ENCODE assay signal across 1 cellular context in the genomic region with DNA sequence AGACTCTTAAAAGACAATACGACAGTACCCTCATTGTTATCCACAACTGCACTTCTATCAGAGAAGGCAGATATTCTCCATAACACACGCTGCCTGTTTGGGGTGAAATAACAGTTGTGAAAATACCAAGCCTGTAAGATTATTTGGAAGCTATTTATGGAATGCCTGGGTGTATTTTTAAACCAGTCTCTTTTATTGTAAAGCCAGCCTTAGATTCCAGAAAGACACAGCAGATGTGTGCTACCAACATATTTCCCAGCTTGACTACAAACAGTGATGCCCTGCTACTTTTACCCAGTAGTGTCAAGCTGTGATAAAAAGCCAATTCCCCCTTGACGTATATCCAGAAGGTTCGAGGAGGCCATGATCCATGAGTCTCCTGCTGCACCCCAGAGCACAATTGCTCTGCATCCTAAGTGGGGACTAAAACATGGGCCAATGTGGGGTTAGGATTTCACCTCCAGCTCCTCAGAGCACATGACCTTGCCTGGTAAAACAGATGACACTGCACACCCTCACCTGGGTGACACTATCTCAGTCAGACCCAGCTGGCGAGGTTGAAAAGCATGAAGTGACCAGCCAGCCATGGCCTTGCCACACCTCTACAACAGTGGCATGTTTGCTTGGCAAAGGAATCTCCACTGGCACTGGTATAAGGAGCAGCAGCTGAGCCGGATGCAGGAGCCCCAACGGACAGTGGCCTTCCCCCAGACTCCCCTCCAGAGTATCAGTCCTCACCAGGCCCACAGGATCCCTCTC.
TF ChIP-seq lines count a peak whose summit lies in the region.

No MANE protein-coding gene starts in this region.

TF ChIP-seq in HCT116, 20 proteins besides CTCF, POLR2A, EP300 and RAD21:
- no peak for TF ChIP-seq ZBTB33 (IDR thresholded peaks at IDR 0.05; ENCODE audit: extremely low read depth, insufficient replicate concordance, low read length)
- TF ChIP-seq, protein P1, sequence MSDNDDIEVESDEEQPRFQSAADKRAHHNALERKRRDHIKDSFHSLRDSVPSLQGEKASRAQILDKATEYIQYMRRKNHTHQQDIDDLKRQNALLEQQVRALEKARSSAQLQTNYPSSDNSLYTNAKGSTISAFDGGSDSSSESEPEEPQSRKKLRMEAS (IDR thresholded peaks at IDR 0.05), result no peak
- no peak for TF ChIP-seq EGR1 (IDR thresholded peaks at IDR 0.05; ENCODE audit: low read depth)
- no peak for TF ChIP-seq SP1 (IDR thresholded peaks at IDR 0.05; ENCODE audit: low read depth)
- TF ChIP-seq ZNF274 (IDR thresholded peaks at IDR 0.05; ENCODE audit: low read depth, low read length), result no peak
- no peak for TF ChIP-seq SIN3A (IDR thresholded peaks at IDR 0.05; ENCODE audit: low read depth)
- TF ChIP-seq, protein P2, sequence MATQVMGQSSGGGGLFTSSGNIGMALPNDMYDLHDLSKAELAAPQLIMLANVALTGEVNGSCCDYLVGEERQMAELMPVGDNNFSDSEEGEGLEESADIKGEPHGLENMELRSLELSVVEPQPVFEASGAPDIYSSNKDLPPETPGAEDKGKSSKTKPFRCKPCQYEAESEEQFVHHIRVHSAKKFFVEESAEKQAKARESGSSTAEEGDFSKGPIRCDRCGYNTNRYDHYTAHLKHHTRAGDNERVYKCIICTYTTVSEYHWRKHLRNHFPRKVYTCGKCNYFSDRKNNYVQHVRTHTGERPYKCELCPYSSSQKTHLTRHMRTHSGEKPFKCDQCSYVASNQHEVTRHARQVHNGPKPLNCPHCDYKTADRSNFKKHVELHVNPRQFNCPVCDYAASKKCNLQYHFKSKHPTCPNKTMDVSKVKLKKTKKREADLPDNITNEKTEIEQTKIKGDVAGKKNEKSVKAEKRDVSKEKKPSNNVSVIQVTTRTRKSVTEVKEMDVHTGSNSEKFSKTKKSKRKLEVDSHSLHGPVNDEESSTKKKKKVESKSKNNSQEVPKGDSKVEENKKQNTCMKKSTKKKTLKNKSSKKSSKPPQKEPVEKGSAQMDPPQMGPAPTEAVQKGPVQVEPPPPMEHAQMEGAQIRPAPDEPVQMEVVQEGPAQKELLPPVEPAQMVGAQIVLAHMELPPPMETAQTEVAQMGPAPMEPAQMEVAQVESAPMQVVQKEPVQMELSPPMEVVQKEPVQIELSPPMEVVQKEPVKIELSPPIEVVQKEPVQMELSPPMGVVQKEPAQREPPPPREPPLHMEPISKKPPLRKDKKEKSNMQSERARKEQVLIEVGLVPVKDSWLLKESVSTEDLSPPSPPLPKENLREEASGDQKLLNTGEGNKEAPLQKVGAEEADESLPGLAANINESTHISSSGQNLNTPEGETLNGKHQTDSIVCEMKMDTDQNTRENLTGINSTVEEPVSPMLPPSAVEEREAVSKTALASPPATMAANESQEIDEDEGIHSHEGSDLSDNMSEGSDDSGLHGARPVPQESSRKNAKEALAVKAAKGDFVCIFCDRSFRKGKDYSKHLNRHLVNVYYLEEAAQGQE (IDR thresholded peaks at IDR 0.05; ENCODE audit: low read depth), result no peak
- no peak for TF ChIP-seq CBX3 (IDR thresholded peaks at IDR 0.05; ENCODE audit: low read depth)
- no peak for TF ChIP-seq EZH2 (IDR thresholded peaks at IDR 0.05)
- TF ChIP-seq POLR2AphosphoS5 (IDR thresholded peaks at IDR 0.05; ENCODE audit: low read depth, low read length), result no peak
- TF ChIP-seq CEBPB (IDR thresholded peaks at IDR 0.05; ENCODE audit: low read depth), result no peak
- TF ChIP-seq ELF1 (IDR thresholded peaks at IDR 0.05; ENCODE audit: borderline replicate concordance, low read depth), result no peak
- no peak for TF ChIP-seq TCF7L2 (IDR thresholded peaks at IDR 0.05; ENCODE audit: borderline replicate concordance, extremely low read depth, insufficient read depth, insufficient read length)
- TF ChIP-seq EZH2phosphoT487 (IDR thresholded peaks at IDR 0.05; ENCODE audit: borderline replicate concordance), result no peak
- no peak for TF ChIP-seq JUND (IDR thresholded peaks at IDR 0.05)
TF ChIP-seq in HCT116: peak in this region for 0.
